In genomic region chr16:28951410-28951943, GRCh38 we compare ENCODE assay signal across 8 cellular contexts. TPM values are rescaled to one million over a fixed set of nuclear protein-coding genes. Genes with fewer than 3 reads are reported as not detected.
A peak's percentile ranks its signal among the peaks of the same experiment; 100 is the strongest.
DNase-seq lines count a peak whose midpoint lies in the region; FAIRE-seq and TF ChIP-seq lines count a peak whose summit lies in the region.

No MANE protein-coding gene starts in this region.

- H3K27ac Mint-ChIP-seq in activated naive CD4-positive, alpha-beta T cell treated with anti-CD3 and anti-CD28 coated beads, Interleukin-2, amount 10 ng/mL, durations not matched to agents 7 days and 5 days: peak overlapping the region; percentile 96

- H3K9me3 ChIP-seq in SJSA1 (replicated peaks) (no peaks in the 10 kb centered on the region), skeletal muscle satellite cell (replicated peaks; ENCODE audit: low read length) (no peaks in the 10 kb centered on the region)

- peaks cover 11% of the 10 kb centered on the region for H3K27me3 Mint-ChIP-seq in activated naive CD4-positive, alpha-beta T cell treated with anti-CD3 and anti-CD28 coated beads, Interleukin-2, amount 10 ng/mL, durations not matched to agents 7 days and 5 days

- H3K27me3 ChIP-seq in SJSA1 (replicated peaks): no peaks in the 10 kb centered on the region
- no peaks in the 10 kb centered on the region for H3K27me3 ChIP-seq in skeletal muscle satellite cell (ENCODE audit: control insufficient read depth, insufficient read depth, low read length)

- peak overlapping the region; percentile 100 for H3K4me2 ChIP-seq in skeletal muscle satellite cell (ENCODE audit: low read length)

- peak; percentile 73 for DNase-seq in activated naive CD4-positive, alpha-beta T cell treated with anti-CD3 and anti-CD28 coated beads, Interleukin-2, amount 10 ng/mL, durations not matched to agents 7 days and 5 days
- no peak for DNase-seq in activated naive CD4-positive, alpha-beta T cell treated with anti-CD3 and anti-CD28 coated beads, Interleukin-2, amount 50 U/mL, for 16 hours
- DNase-seq in SJSA1 (ENCODE audit: low read depth in 1 of 2, low spot score in 2 of 2) (no peak), fibroblast of the aortic adventitia (ENCODE audit: low read depth) (no peak), RCC 7860 (ENCODE audit: low spot score) (no peak), NCI-H1930 (lab: John Stamatoyannopoulos, UW) (no peak), NCI-H345 (lab: John Stamatoyannopoulos, UW) (no peak)

- H3K27ac ChIP-seq in SJSA1: peak overlapping the region; percentile 37

- H3K9me3 Mint-ChIP-seq in activated naive CD4-positive, alpha-beta T cell treated with anti-CD3 and anti-CD28 coated beads, Interleukin-2, amount 10 ng/mL, durations not matched to agents 7 days and 5 days: no peaks in the 10 kb centered on the region

- peaks cover 48% of the 10 kb centered on the region for H3K36me3 ChIP-seq in SJSA1
- H3K36me3 ChIP-seq in skeletal muscle satellite cell (ENCODE audit: insufficient read depth, low read length): peaks cover 30% of the 10 kb centered on the region

- CTCF ChIA-PET in activated naive CD4-positive, alpha-beta T cell treated with anti-CD3 and anti-CD28 coated beads, Interleukin-2, amount 10 ng/mL, durations not matched to agents 7 days and 5 days (lab: Charles Lee): no interaction called here

- FAIRE-seq in RCC 7860 (lab: Jason Lieb, UNC): no peak

- peaks cover 11% of the 10 kb centered on the region for H3K4me1 ChIP-seq in SJSA1 (replicated peaks)
- peaks cover 14% of the 10 kb centered on the region for H3K4me1 ChIP-seq in skeletal muscle satellite cell (ENCODE audit: control insufficient read depth, insufficient read depth, low read length)

- peak overlapping the region; percentile 88 for H3K4me3 ChIP-seq in SJSA1
- peak overlapping the region; percentile 80 for H3K4me3 ChIP-seq in fibroblast of the aortic adventitia (ENCODE audit: low read depth, low read length)
- peak overlapping the region; percentile 99 for H3K4me3 ChIP-seq in skeletal muscle satellite cell (ENCODE audit: low read length)

- peak overlapping the region; percentile 93 for H3K9ac ChIP-seq in skeletal muscle satellite cell (ENCODE audit: low read depth, low read length)

- H3K36me3 Mint-ChIP-seq in activated naive CD4-positive, alpha-beta T cell treated with anti-CD3 and anti-CD28 coated beads, Interleukin-2, amount 10 ng/mL, durations not matched to agents 7 days and 5 days: peaks cover 33% of the 10 kb centered on the region

- peaks cover 33% of the 10 kb centered on the region for H3K4me1 Mint-ChIP-seq in activated naive CD4-positive, alpha-beta T cell treated with anti-CD3 and anti-CD28 coated beads, Interleukin-2, amount 10 ng/mL, durations not matched to agents 7 days and 5 days

- H3K4me3 Mint-ChIP-seq in activated naive CD4-positive, alpha-beta T cell treated with anti-CD3 and anti-CD28 coated beads, Interleukin-2, amount 10 ng/mL, durations not matched to agents 7 days and 5 days: peak overlapping the region; percentile 98

- TF ChIP-seq CTCF in fibroblast of the aortic adventitia (IDR thresholded peaks at IDR 0.05; ENCODE audit: insufficient read depth, low read length): no peak

RNA-seq across cellular contexts. Expression of gene NFATC2IP, which starts 0.7 kb away (rescaled TPM):
- total RNA-seq in SJSA1 (2014; rRNA removed; shearing (Covaris generic)): 27.0 and 29.8 TPM in 2 replicates
- 22.1 and 59.2 TPM in 2 replicates for total RNA-seq in fibroblast of the aortic adventitia (ENCODE audit: low replicate concordance)
- total RNA-seq in skeletal muscle satellite cell (2012; rRNA removed): 9.9 and 14.4 TPM in 2 replicates

RNA-seq across cellular contexts. Expression of gene CD19, which starts 19.7 kb away (rescaled TPM):
- total RNA-seq in SJSA1 (2014; rRNA removed; shearing (Covaris generic)): not detected in 2 replicates
- total RNA-seq in fibroblast of the aortic adventitia (ENCODE audit: low replicate concordance): 0.33 TPM in 1 of 2 replicates, not detected in the other
- total RNA-seq in skeletal muscle satellite cell (2012; rRNA removed): not detected in 2 replicates

RNA-seq across cellular contexts. Expression of gene SPNS1, which starts 23.1 kb away (rescaled TPM):
- 43.0 and 65.0 TPM in 2 replicates for total RNA-seq in SJSA1 (2014; rRNA removed; shearing (Covaris generic))
- 27.1 and 85.8 TPM in 2 replicates for total RNA-seq in fibroblast of the aortic adventitia (ENCODE audit: low replicate concordance)
- 36.5 and 40.8 TPM in 2 replicates for total RNA-seq in skeletal muscle satellite cell (2012; rRNA removed)

RNA-seq across cellular contexts. Expression of gene RABEP2, which starts 26.4 kb away (rescaled TPM):
- 35.7 and 68.2 TPM in 2 replicates for total RNA-seq in SJSA1 (2014; rRNA removed; shearing (Covaris generic))
- 27.4 and 30.4 TPM in 2 replicates for total RNA-seq in fibroblast of the aortic adventitia (ENCODE audit: low replicate concordance)
- 21.2 and 26.9 TPM in 2 replicates for total RNA-seq in skeletal muscle satellite cell (2012; rRNA removed)

RNA-seq across cellular contexts. Expression of gene LAT, which starts 33.4 kb away (rescaled TPM):
- total RNA-seq in SJSA1 (2014; rRNA removed; shearing (Covaris generic)): 2.0 TPM in 1 of 2 replicates, not detected in the other
- 1.1 and 1.9 TPM in 2 replicates for total RNA-seq in fibroblast of the aortic adventitia (ENCODE audit: low replicate concordance)
- total RNA-seq in skeletal muscle satellite cell (2012; rRNA removed): 0.22 and 0.76 TPM in 2 replicates
